In genomic region chr9:88976186-88976887, GRCh38 we compare ENCODE assay signal across 18 cellular contexts. TPM values are rescaled to one million over a fixed set of nuclear protein-coding genes. Genes with fewer than 3 reads are reported as not detected.
A peak's percentile ranks its signal among the peaks of the same experiment; 100 is the strongest.
DNase-seq lines count a peak whose midpoint lies in the region; ATAC-seq and TF ChIP-seq lines count a peak whose summit lies in the region.
"Had no signal": no experiment of that assay in that cellular context is flagged by ENCODE, and none has a peak within 500 bp of the region (broad histone marks: within the 10 kb centered on the region; RNA-seq: fewer than 3 reads in every experiment).

No MANE protein-coding gene starts in this region.

- peak; percentile 27 for DNase-seq in T-helper 2 cell treated with Interferon-gamma antibody and Interleukin-4, amounts not matched to agents 5 μg/mL and 100 μg/mL, for 36 hours (ENCODE audit: low spot score)
- DNase-seq in T-helper 2 cell (no peak), Right ventricle myocardium superior (no peak), Right ventricle myocardium inferior (ENCODE audit: missing footprints) (no peak), coronary artery (ENCODE audit: low spot score) (peak; percentile 28), smooth muscle cell (lab: John Stamatoyannopoulos, UW; ENCODE audit: unreplicated experiment) (no peak), GM10248 (ENCODE audit: extremely low spot score) (no peak)
- DNase-seq: CD8-positive, alpha-beta memory T cell; MM.1S; NCI-H1105; NCI-H187; NCI-H2171; NCI-H510A had no signal

- no peaks in the 10 kb centered on the region for H3F3A ChIP-seq in smooth muscle cell (ENCODE audit: low read depth)

- H3K27ac ChIP-seq in coronary artery (no peak overlapping the region), smooth muscle cell (ENCODE audit: low read depth) (no peak overlapping the region)
- H3K27ac ChIP-seq: 22Rv1, BLaER1 had no signal

- TF ChIP-seq CTCF in coronary artery (IDR thresholded peaks at IDR 0.05) = no peak
- no peak for TF ChIP-seq CTCF in smooth muscle cell (IDR thresholded peaks at IDR 0.05; ENCODE audit: borderline replicate concordance, insufficient read depth, poor library complexity, severe bottlenecking)
- no peak for TF ChIP-seq CTCF in GM10248 (IDR thresholded peaks at IDR 0.05; ENCODE audit: control extremely low read depth, extremely low read depth, low read depth, missing control alignments)

- intact Hi-C loops in Right ventricle myocardium superior (cut with DNase I) (no loop called here), Right ventricle myocardium inferior (cut with DNase I) (no loop called here)

- H3K27me3 ChIP-seq in smooth muscle cell (ENCODE audit: low read depth) = no peaks in the 10 kb centered on the region
- H3K27me3 ChIP-seq: BLaER1 had no signal

- no peaks in the 10 kb centered on the region for H4K20me1 ChIP-seq in smooth muscle cell (ENCODE audit: low read depth)
- H4K20me1 ChIP-seq: BLaER1 had no signal

- no peaks in the 10 kb centered on the region for H3K9me3 Mint-ChIP-seq in T-helper 2 cell treated with Interferon-gamma antibody and Interleukin-4, amounts not matched to agents 5 μg/mL and 100 μg/mL, for 36 hours
- no peaks in the 10 kb centered on the region for H3K9me3 Mint-ChIP-seq in stimulated activated naive CD8-positive, alpha-beta T cell treated with anti-CD3 and anti-CD28 coated beads, Interleukin-15, Interleukin-2, amounts not matched to agents 100 ng/mL and 50 ng/mL, for 24 hours
- H3K9me3 Mint-ChIP-seq: CD8-positive, alpha-beta memory T cell had no signal

- H3K4me3 Mint-ChIP-seq in T-helper 2 cell treated with Interferon-gamma antibody and Interleukin-4, amounts not matched to agents 5 μg/mL and 100 μg/mL, for 36 hours = no peak overlapping the region
- H3K4me3 Mint-ChIP-seq in stimulated activated naive CD8-positive, alpha-beta T cell treated with anti-CD3 and anti-CD28 coated beads, Interleukin-15, Interleukin-2, amounts not matched to agents 100 ng/mL and 50 ng/mL, for 24 hours = peak overlapping the region; percentile 11
- H3K4me3 Mint-ChIP-seq: CD8-positive, alpha-beta memory T cell; GM23338 had no signal

- H3K4me1 ChIP-seq in smooth muscle cell (ENCODE audit: low read depth) = peaks cover 9% of the 10 kb centered on the region
- H3K4me1 ChIP-seq: BLaER1 had no signal

- no peak overlapping the region for H3K4me2 ChIP-seq in smooth muscle cell
- H3K4me2 ChIP-seq: BLaER1, GM23338 had no signal

- CTCF ChIA-PET in GM10248 (lab: Yijun Ruan, JAX) = no interaction called here

- no peak overlapping the region for H3K9ac ChIP-seq in smooth muscle cell (ENCODE audit: low read depth)
- H3K9ac ChIP-seq: BLaER1 had no signal

- no peaks in the 10 kb centered on the region for H3K36me3 Mint-ChIP-seq in T-helper 2 cell treated with Interferon-gamma antibody and Interleukin-4, amounts not matched to agents 5 μg/mL and 100 μg/mL, for 36 hours (ENCODE audit: low read depth)
- H3K36me3 Mint-ChIP-seq in stimulated activated naive CD8-positive, alpha-beta T cell treated with anti-CD3 and anti-CD28 coated beads, Interleukin-15, Interleukin-2, amounts not matched to agents 100 ng/mL and 50 ng/mL, for 24 hours (ENCODE audit: low read depth) = no peaks in the 10 kb centered on the region
- H3K36me3 Mint-ChIP-seq: CD8-positive, alpha-beta memory T cell had no signal

- H3K27ac Mint-ChIP-seq in T-helper 2 cell treated with Interferon-gamma antibody and Interleukin-4, amounts not matched to agents 5 μg/mL and 100 μg/mL, for 36 hours = no peak overlapping the region
- H3K27ac Mint-ChIP-seq in stimulated activated naive CD8-positive, alpha-beta T cell treated with anti-CD3 and anti-CD28 coated beads, Interleukin-15, Interleukin-2, amounts not matched to agents 100 ng/mL and 50 ng/mL, for 24 hours = peak overlapping the region; percentile 71
- H3K27ac Mint-ChIP-seq: CD8-positive, alpha-beta memory T cell; GM23338 had no signal

- ATAC-seq in Right ventricle myocardium superior (ENCODE audit: poor library complexity) (peak; percentile 16), Right ventricle myocardium inferior (no peak)
- ATAC-seq: GM23338, Panc1 had no signal

- H3K4me1 Mint-ChIP-seq in T-helper 2 cell treated with Interferon-gamma antibody and Interleukin-4, amounts not matched to agents 5 μg/mL and 100 μg/mL, for 36 hours (ENCODE audit: low read depth) = peaks cover 2% of the 10 kb centered on the region
- peaks cover 16% of the 10 kb centered on the region for H3K4me1 Mint-ChIP-seq in stimulated activated naive CD8-positive, alpha-beta T cell treated with anti-CD3 and anti-CD28 coated beads, Interleukin-15, Interleukin-2, amounts not matched to agents 100 ng/mL and 50 ng/mL, for 24 hours (ENCODE audit: low read depth)
- H3K4me1 Mint-ChIP-seq: CD8-positive, alpha-beta memory T cell had no signal

- 73% methylated on average over 6 of the region's 6 CpGs for WGBS in smooth muscle cell (ENCODE audit: low lambda C conversion rate)

- POLR2A ChIA-PET in GM10248 (lab: Yijun Ruan, JAX) = no interaction called here

- H3K4me3 ChIP-seq in coronary artery = no peak overlapping the region
- no peak overlapping the region for H3K4me3 ChIP-seq in smooth muscle cell
- H3K4me3 ChIP-seq: BLaER1, GM23338 had no signal

- no peak overlapping the region for H2AFZ ChIP-seq in smooth muscle cell (ENCODE audit: low read depth)
- H2AFZ ChIP-seq: GM23338 had no signal

- no peaks in the 10 kb centered on the region for H3K79me2 ChIP-seq in smooth muscle cell (ENCODE audit: low read depth)

- H3K27me3 Mint-ChIP-seq in T-helper 2 cell treated with Interferon-gamma antibody and Interleukin-4, amounts not matched to agents 5 μg/mL and 100 μg/mL, for 36 hours (ENCODE audit: low read depth) = peaks cover 10% of the 10 kb centered on the region
- H3K27me3 Mint-ChIP-seq in stimulated activated naive CD8-positive, alpha-beta T cell treated with anti-CD3 and anti-CD28 coated beads, Interleukin-15, Interleukin-2, amounts not matched to agents 100 ng/mL and 50 ng/mL, for 24 hours = peaks cover 14% of the 10 kb centered on the region

- no peaks in the 10 kb centered on the region for H3K9me3 ChIP-seq in smooth muscle cell (replicated peaks; ENCODE audit: low read depth)

- H3K36me3 ChIP-seq in smooth muscle cell (ENCODE audit: low read depth) = no peaks in the 10 kb centered on the region
- H3K36me3 ChIP-seq: BLaER1 had no signal

RNA-seq across cellular contexts. Expression of gene S1PR3, which starts 14.9 kb away (rescaled TPM):
- total RNA-seq in Right ventricle myocardium superior = 28.2 TPM
- 27.5 TPM for total RNA-seq in Right ventricle myocardium inferior
- total RNA-seq in smooth muscle cell = 245 and 246 TPM in 2 replicates
- polyA plus RNA-seq in smooth muscle cell = 123 and 184 TPM in 2 replicates
- polyA plus RNA-seq: CD8-positive, alpha-beta memory T cell had no signal

Comparison
In these comparisons a context has a peak if more than half of its experiments do, and no peak if none do; other contexts are left out.
1. DNase-seq: peak in T-helper 2 cell treated with Interferon-gamma antibody and Interleukin-4, amounts not matched to agents 5 μg/mL and 100 μg/mL, for 36 hours (single experiment) and coronary artery (single experiment); none in T-helper 2 cell (0 of 5), Right ventricle myocardium superior (single experiment), Right ventricle myocardium inferior (single experiment), smooth muscle cell (single experiment) and GM10248 (single experiment).